Comparison of ENCODE assay signal across 17 cellular contexts in genomic region chr14:32477406-32477805, GRCh38.
"Had no signal": no experiment of that assay in that cellular context is flagged by ENCODE, and none has a peak within 500 bp of the region (broad histone marks: within the 10 kb centered on the region; RNA-seq: fewer than 3 reads in every experiment).

No MANE protein-coding gene starts in this region.

- H3K36me3 ChIP-seq: spleen, upper lobe of left lung had no signal

- H3K9me3 ChIP-seq: spleen, upper lobe of left lung had no signal

- H3K27me3 ChIP-seq: foreskin keratinocyte, spleen, upper lobe of left lung had no signal

- ATAC-seq: activated naive CD4-positive, alpha-beta T cell treated with anti-CD3 and anti-CD28 coated beads, Interleukin-2, amount 50 U/mL, for 72 hours; activated T-helper 17 cell treated with anti-CD3 and anti-CD28 coated beads, Interleukin-2, amount 50 U/mL, for 72 hours; left ventricle myocardium superior; natural killer cell had no signal

- H3K4me3 ChIP-seq: coronary artery, spleen, upper lobe of left lung had no signal

- H3K27ac ChIP-seq: foreskin keratinocyte, spleen, upper lobe of left lung had no signal

- DNase-seq: activated CD4-positive, alpha-beta T cell treated with anti-CD3 and anti-CD28 coated beads for 1 hour; activated CD4-positive, alpha-beta T cell treated with anti-CD3 and anti-CD28 coated beads, Interleukin-2, amount 50 U/mL, for 1 hour; activated CD8-positive, alpha-beta memory T cell treated with anti-CD3 and anti-CD28 coated beads, Interleukin-2, amount 50 U/mL, for 4 hours; activated T-cell treated with anti-CD3 and anti-CD28 coated beads, Interleukin-2, amount 50 U/mL, for 24 hours; immature natural killer cell; left ventricle myocardium superior; natural killer cell; retina; spleen; stimulated activated CD4-positive, alpha-beta T cell treated with anti-CD3 and anti-CD28 coated beads, Interleukin-4, amount 100 ng/mL, for 1 hour; stimulated activated naive CD4-positive, alpha-beta T cell; T-helper 1 cell; upper lobe of left lung had no signal
